ENCODE assay signal across 13 cellular contexts in the genomic region with DNA sequence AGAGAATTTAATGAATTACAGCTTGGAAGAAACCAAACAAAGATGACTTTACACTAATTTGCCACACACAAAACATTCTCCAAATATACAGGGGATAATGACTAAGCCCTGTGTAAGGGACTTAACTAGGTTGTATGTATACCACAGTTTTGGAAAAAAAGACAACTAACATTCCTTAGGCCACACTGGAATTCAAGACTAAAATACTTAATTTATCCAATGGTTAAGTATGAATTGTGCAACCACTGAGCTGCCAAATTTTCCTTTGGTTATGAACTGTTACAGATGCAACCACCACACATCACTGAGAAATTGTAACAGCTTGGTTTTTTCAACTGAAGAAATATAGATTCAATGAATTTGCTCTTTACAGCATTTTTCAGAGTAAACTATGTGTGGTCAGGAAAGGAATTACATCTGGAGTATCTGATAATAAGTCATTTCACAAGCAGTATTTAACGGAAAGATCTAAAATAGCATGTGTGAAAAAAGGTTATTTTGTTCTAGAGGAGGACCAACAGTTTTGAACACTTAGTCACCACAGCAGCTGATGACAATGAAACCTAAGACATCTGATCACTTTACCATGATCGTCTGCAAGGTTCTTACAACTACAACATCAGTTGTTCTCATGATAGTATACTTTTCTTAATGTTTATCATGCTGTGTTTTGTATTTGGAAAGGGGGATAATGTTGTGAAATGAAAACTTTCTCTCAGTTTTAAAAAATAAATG.
DNase-seq lines count a peak whose midpoint lies in the region; ATAC-seq and TF ChIP-seq lines count a peak whose summit lies in the region.
"Had no signal": no experiment of that assay in that cellular context is flagged by ENCODE, and none has a peak within 500 bp of the region (broad histone marks: within the 10 kb centered on the region; RNA-seq: fewer than 3 reads in every experiment).

No MANE protein-coding gene starts in this region.

- intact Hi-C loops in cardiac septum (cut with DNase I) = no loop called here

- peaks cover 27% of the 10 kb centered on the region for H3K36me3 Mint-ChIP-seq in activated naive CD8-positive, alpha-beta T cell treated with anti-CD3 and anti-CD28 coated beads for 36 hours

- ATAC-seq in GM18867 (IDR thresholded peaks at IDR 0.05; ENCODE audit: unreplicated experiment) (no peak), HG03108 (IDR thresholded peaks at IDR 0.05; ENCODE audit: unreplicated experiment) (no peak)
- ATAC-seq: right lobe of liver had no signal

- no peak overlapping the region for H3K27ac Mint-ChIP-seq in activated naive CD8-positive, alpha-beta T cell treated with anti-CD3 and anti-CD28 coated beads for 36 hours
- H3K27ac Mint-ChIP-seq: activated CD4-positive, alpha-beta T cell treated with anti-CD3 and anti-CD28 coated beads, Interleukin-2, amount 10 ng/mL, durations not matched to agents 7 days and 5 days had no signal

- no peak overlapping the region for H3K4me3 ChIP-seq in cardiac fibroblast (replicated peaks in 1 of 2; ENCODE audit: low read depth in 2 of 2, low read length in 2 of 2)
- H3K4me3 ChIP-seq: right lobe of liver, transverse colon had no signal

- DNase-seq in Daoy (ENCODE audit: low read depth) = peak; percentile 62
- DNase-seq in NCI-H226 = peak; percentile 17
- DNase-seq in cardiac fibroblast (ENCODE audit: low read depth in 2 of 2) = peak; percentile 91 to 94
- peak; percentile 96 for DNase-seq in non-pigmented ciliary epithelial cell (ENCODE audit: low read depth)
- DNase-seq in activated naive CD8-positive, alpha-beta T cell treated with anti-CD3 and anti-CD28 coated beads for 36 hours = no peak
- no peak for DNase-seq in cardiac septum (ENCODE audit: low spot score)
- DNase-seq: activated CD4-positive, alpha-beta T cell treated with anti-CD3 and anti-CD28 coated beads, Interleukin-2, amount 10 ng/mL, durations not matched to agents 7 days and 5 days; effector CD4-positive, alpha-beta T cell; NCI-H69; right lobe of liver; transverse colon had no signal

- H3K9me3 Mint-ChIP-seq in activated naive CD8-positive, alpha-beta T cell treated with anti-CD3 and anti-CD28 coated beads for 36 hours = peaks cover 50% of the 10 kb centered on the region

- H3K4me1 Mint-ChIP-seq in activated naive CD8-positive, alpha-beta T cell treated with anti-CD3 and anti-CD28 coated beads for 36 hours = no peaks in the 10 kb centered on the region
- H3K4me1 Mint-ChIP-seq: activated CD4-positive, alpha-beta T cell treated with anti-CD3 and anti-CD28 coated beads, Interleukin-2, amount 10 ng/mL, durations not matched to agents 7 days and 5 days had no signal

- H3K27me3 Mint-ChIP-seq in activated naive CD8-positive, alpha-beta T cell treated with anti-CD3 and anti-CD28 coated beads for 36 hours = no peaks in the 10 kb centered on the region
- H3K27me3 Mint-ChIP-seq: activated CD4-positive, alpha-beta T cell treated with anti-CD3 and anti-CD28 coated beads, Interleukin-2, amount 10 ng/mL, durations not matched to agents 7 days and 5 days had no signal

- peak; percentile 1 for TF ChIP-seq CTCF in cardiac fibroblast (IDR thresholded peaks at IDR 0.05; ENCODE audit: low read depth, low read length)

- H3K4me3 Mint-ChIP-seq in activated naive CD8-positive, alpha-beta T cell treated with anti-CD3 and anti-CD28 coated beads for 36 hours = no peak overlapping the region
- H3K4me3 Mint-ChIP-seq: activated CD4-positive, alpha-beta T cell treated with anti-CD3 and anti-CD28 coated beads, Interleukin-2, amount 10 ng/mL, durations not matched to agents 7 days and 5 days had no signal

Comparison
In these comparisons a context has a peak if more than half of its experiments do, and no peak if none do; other contexts are left out.
1. DNase-seq: peak in Daoy (single experiment), NCI-H226 (single experiment), cardiac fibroblast (2 of 2) and non-pigmented ciliary epithelial cell (single experiment); none in activated naive CD8-positive, alpha-beta T cell treated with anti-CD3 and anti-CD28 coated beads for 36 hours (single experiment) and cardiac septum (single experiment).